Comparison of ENCODE assay signal across 24 cellular contexts in the genomic region with DNA sequence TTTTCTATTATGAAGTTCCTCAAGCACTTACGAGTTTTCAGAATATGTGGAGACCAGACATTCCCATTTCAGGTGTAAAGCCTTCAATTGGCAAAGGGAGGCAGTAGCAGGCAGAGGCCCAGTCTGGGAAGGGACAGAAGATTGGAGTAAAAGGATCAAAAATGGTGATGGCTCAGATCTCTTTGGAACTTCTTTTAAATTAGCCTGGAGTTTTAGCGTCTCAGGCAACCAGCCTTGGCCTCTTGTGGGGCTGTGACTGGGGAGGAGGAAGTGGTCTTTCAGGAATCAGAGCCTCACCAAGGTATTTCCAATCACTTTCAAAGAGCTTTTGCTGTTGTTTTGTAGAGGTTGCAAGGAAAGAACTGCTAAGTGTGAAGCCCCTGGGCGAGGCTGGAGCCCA.
"Had no signal": no experiment of that assay in that cellular context is flagged by ENCODE, and none has a peak within 500 bp of the region (broad histone marks: within the 10 kb centered on the region; RNA-seq: fewer than 3 reads in every experiment).

No MANE protein-coding gene starts in this region.

- H3K27ac Mint-ChIP-seq: activated CD4-positive, alpha-beta T cell treated with anti-CD3 and anti-CD28 coated beads, Interleukin-2, amount 10 ng/mL, durations not matched to agents 24 days and 14 days; activated CD8-positive, alpha-beta T cell treated with anti-CD3 and anti-CD28 coated beads for 36 hours; activated naive CD8-positive, alpha-beta T cell treated with anti-CD3 and anti-CD28 coated beads, Interleukin-2, amount 10 ng/mL, durations not matched to agents 7 days and 5 days; activated T-helper 17 cell treated with anti-CD3 and anti-CD28 coated beads, Interleukin-2, amount 50 U/mL, for 72 hours; naive thymus-derived CD4-positive, alpha-beta T cell; stimulated activated effector memory CD8-positive, alpha-beta T cell treated with anti-CD3 and anti-CD28 coated beads, Interleukin-12 subunit alpha, Interleukin-12 subunit beta, amount 100 ng/mL, for 72 hours had no signal

- H3K4me1 ChIP-seq: pancreas, right lobe of liver, testis had no signal

- H3K9me3 Mint-ChIP-seq: activated CD4-positive, alpha-beta T cell treated with anti-CD3 and anti-CD28 coated beads, Interleukin-2, amount 10 ng/mL, durations not matched to agents 24 days and 14 days; activated CD8-positive, alpha-beta T cell treated with anti-CD3 and anti-CD28 coated beads for 36 hours; activated T-helper 17 cell treated with anti-CD3 and anti-CD28 coated beads, Interleukin-2, amount 50 U/mL, for 72 hours; stimulated activated effector memory CD8-positive, alpha-beta T cell treated with anti-CD3 and anti-CD28 coated beads, Interleukin-12 subunit alpha, Interleukin-12 subunit beta, amount 100 ng/mL, for 72 hours had no signal

- H3K4me3 Mint-ChIP-seq: activated CD4-positive, alpha-beta T cell treated with anti-CD3 and anti-CD28 coated beads, Interleukin-2, amount 10 ng/mL, durations not matched to agents 24 days and 14 days; activated CD8-positive, alpha-beta T cell treated with anti-CD3 and anti-CD28 coated beads for 36 hours; activated T-helper 17 cell treated with anti-CD3 and anti-CD28 coated beads, Interleukin-2, amount 50 U/mL, for 72 hours; naive thymus-derived CD4-positive, alpha-beta T cell; stimulated activated effector memory CD8-positive, alpha-beta T cell treated with anti-CD3 and anti-CD28 coated beads, Interleukin-12 subunit alpha, Interleukin-12 subunit beta, amount 100 ng/mL, for 72 hours had no signal

- H3K27me3 ChIP-seq: body of pancreas, gastrocnemius medialis, heart left ventricle, neutrophil, pancreas, right lobe of liver, testis, upper lobe of left lung had no signal

- H3K4me3 ChIP-seq: body of pancreas, dorsolateral prefrontal cortex, gastrocnemius medialis, heart left ventricle, left ventricle myocardium inferior, mucosa of descending colon, pancreas, right lobe of liver, testis, upper lobe of left lung had no signal

- H3K27ac ChIP-seq: dorsolateral prefrontal cortex, gastrocnemius medialis, heart left ventricle, left ventricle myocardium inferior, neutrophil, pancreas, right lobe of liver, testis had no signal

- H3K36me3 Mint-ChIP-seq: activated naive CD8-positive, alpha-beta T cell treated with anti-CD3 and anti-CD28 coated beads, Interleukin-2, amount 10 ng/mL, durations not matched to agents 7 days and 5 days; naive thymus-derived CD4-positive, alpha-beta T cell; stimulated activated effector memory CD8-positive, alpha-beta T cell treated with anti-CD3 and anti-CD28 coated beads, Interleukin-12 subunit alpha, Interleukin-12 subunit beta, amount 100 ng/mL, for 72 hours had no signal

- H3K4me1 Mint-ChIP-seq: activated T-helper 17 cell treated with anti-CD3 and anti-CD28 coated beads, Interleukin-2, amount 50 U/mL, for 72 hours; naive thymus-derived CD4-positive, alpha-beta T cell; stimulated activated effector memory CD8-positive, alpha-beta T cell treated with anti-CD3 and anti-CD28 coated beads, Interleukin-12 subunit alpha, Interleukin-12 subunit beta, amount 100 ng/mL, for 72 hours had no signal

- DNase-seq: activated CD4-positive, alpha-beta T cell treated with anti-CD3 and anti-CD28 coated beads, Interleukin-2, amount 10 ng/mL, durations not matched to agents 24 days and 14 days; activated CD8-positive, alpha-beta T cell treated with anti-CD3 and anti-CD28 coated beads for 36 hours; activated naive CD4-positive, alpha-beta T cell; activated naive CD8-positive, alpha-beta T cell treated with anti-CD3 and anti-CD28 coated beads, Interleukin-2, amount 10 ng/mL, durations not matched to agents 7 days and 5 days; activated T-cell treated with anti-CD3 and anti-CD28 coated beads, Interleukin-2, amount 50 U/mL, for 1 hour; body of pancreas; caudate nucleus; dorsolateral prefrontal cortex; erythroblast; gastrocnemius medialis; heart left ventricle; left ventricle myocardium inferior; mucosa of descending colon; naive thymus-derived CD4-positive, alpha-beta T cell; pancreas; right lobe of liver; small intestine; stimulated activated CD4-positive, alpha-beta T cell treated with anti-CD3 and anti-CD28 coated beads, Interleukin-4, amount 100 ng/mL, for 24 hours; T-helper 9 cell; testis; upper lobe of left lung had no signal

- ATAC-seq: activated CD8-positive, alpha-beta T cell treated with anti-CD3 and anti-CD28 coated beads for 36 hours; activated T-helper 17 cell treated with anti-CD3 and anti-CD28 coated beads, Interleukin-2, amount 50 U/mL, for 72 hours; body of pancreas; gastrocnemius medialis; heart left ventricle; mucosa of descending colon; naive thymus-derived CD4-positive, alpha-beta T cell; pancreas; right lobe of liver; stimulated activated effector memory CD8-positive, alpha-beta T cell treated with anti-CD3 and anti-CD28 coated beads, Interleukin-12 subunit alpha, Interleukin-12 subunit beta, amount 100 ng/mL, for 72 hours had no signal

- H3K36me3 ChIP-seq: gastrocnemius medialis, heart left ventricle, left ventricle myocardium inferior, neutrophil, pancreas, right lobe of liver, upper lobe of left lung had no signal

- H3K9me3 ChIP-seq: body of pancreas, gastrocnemius medialis, heart left ventricle, left ventricle myocardium inferior, mucosa of descending colon, neutrophil, pancreas, right lobe of liver, testis, upper lobe of left lung had no signal
